ENCODE assay signal across 10 cellular contexts in genomic region chr2:197813093-197813787, GRCh38. TPM values are rescaled to one million over a fixed set of nuclear protein-coding genes. Genes with fewer than 3 reads are reported as not detected.
DNase-seq lines count a peak whose midpoint lies in the region; ATAC-seq and TF ChIP-seq lines count a peak whose summit lies in the region.
"Had no signal": no experiment of that assay in that cellular context is flagged by ENCODE, and none has a peak within 500 bp of the region (broad histone marks: within the 10 kb centered on the region; RNA-seq: fewer than 3 reads in every experiment).

No MANE protein-coding gene starts in this region.

- 45% methylated on average over 3 of the region's 3 CpGs for WGBS in hepatocyte (ENCODE audit: low lambda C conversion rate, missing lambda C conversion rate)

- H3K4me3 ChIP-seq in hepatocyte (no peak overlapping the region), vagina (no peak overlapping the region)
- H3K4me3 ChIP-seq: BLaER1 treated with 17β-estradiol and CSF1 and Interleukin-3, amounts not matched to agents 10 nM and 100 nM had no signal

- H3K9me2 ChIP-seq in hepatocyte (replicated peaks; ENCODE audit: insufficient read depth) = no peaks in the 10 kb centered on the region

- peak; percentile 58 for ATAC-seq in HG03280 (IDR thresholded peaks at IDR 0.05; ENCODE audit: unreplicated experiment)

- no peak overlapping the region for H3K27ac ChIP-seq in hepatocyte
- no peak overlapping the region for H3K27ac ChIP-seq in vagina
- H3K27ac ChIP-seq: BLaER1 treated with 17β-estradiol and CSF1 and Interleukin-3, amounts not matched to agents 10 nM and 100 nM had no signal

- intact Hi-C loops in vagina (cut with DNase I) = no loop called here

- TF ChIP-seq CTCF in hepatocyte (IDR thresholded peaks at IDR 0.05; ENCODE audit: poor library complexity) (peak; percentile 52), vagina (IDR thresholded peaks at IDR 0.05) (no peak)

- DNase-seq in NCI-H2171 treated with DMSO at 0.1 percent for 48 hours (lab: John Stamatoyannopoulos, UW) (peak; percentile 5), NCI-H2171 (lab: John Stamatoyannopoulos, UW) (no peak), SW480 (ENCODE audit: low spot score) (peak; percentile 17), hepatocyte (ENCODE audit: low spot score) (peak; percentile 37), cortex of kidney (lab: John Stamatoyannopoulos, UW) (no peak), vagina (ENCODE audit: extremely low spot score in 2 of 2) (no peak)
- no peak for DNase-seq in activated effector memory CD4-positive, alpha-beta T cell treated with anti-CD3 and anti-CD28 coated beads, Interleukin-2, amount 50 U/mL, for 16 hours
- DNase-seq: activated B cell treated with CpG ODN at 0.5 μM for 24 hours had no signal

- H3K9me3 ChIP-seq in hepatocyte (ENCODE audit: low read depth) = no peaks in the 10 kb centered on the region
- H3K9me3 ChIP-seq in vagina = no peaks in the 10 kb centered on the region
- H3K9me3 ChIP-seq: BLaER1 treated with 17β-estradiol and CSF1 and Interleukin-3, amounts not matched to agents 10 nM and 100 nM had no signal

- H4K20me1 ChIP-seq in hepatocyte (ENCODE audit: insufficient read depth, poor library complexity, severe bottlenecking) = no peaks in the 10 kb centered on the region
- H4K20me1 ChIP-seq: BLaER1 treated with 17β-estradiol and CSF1 and Interleukin-3, amounts not matched to agents 10 nM and 100 nM had no signal

- peaks cover 4% of the 10 kb centered on the region for H3K27me3 ChIP-seq in hepatocyte
- H3K27me3 ChIP-seq in vagina = no peaks in the 10 kb centered on the region
- H3K27me3 ChIP-seq: BLaER1 treated with 17β-estradiol and CSF1 and Interleukin-3, amounts not matched to agents 10 nM and 100 nM had no signal

- H3K4me1 ChIP-seq in hepatocyte (ENCODE audit: insufficient read depth) = no peaks in the 10 kb centered on the region
- no peaks in the 10 kb centered on the region for H3K4me1 ChIP-seq in vagina
- H3K4me1 ChIP-seq: BLaER1 treated with 17β-estradiol and CSF1 and Interleukin-3, amounts not matched to agents 10 nM and 100 nM had no signal

- H3K79me2 ChIP-seq in hepatocyte = no peaks in the 10 kb centered on the region

- no peak for TF ChIP-seq POLR2A in vagina (IDR thresholded peaks at IDR 0.05)

- H3K4me2 ChIP-seq in hepatocyte = no peak overlapping the region
- H3K4me2 ChIP-seq: BLaER1 treated with 17β-estradiol and CSF1 and Interleukin-3, amounts not matched to agents 10 nM and 100 nM had no signal

- H3K36me3 ChIP-seq in hepatocyte (replicated peaks; ENCODE audit: insufficient read depth, low read depth) (no peaks in the 10 kb centered on the region), vagina (no peaks in the 10 kb centered on the region)
- H3K36me3 ChIP-seq: BLaER1 treated with 17β-estradiol and CSF1 and Interleukin-3, amounts not matched to agents 10 nM and 100 nM had no signal

- no peak overlapping the region for H2AFZ ChIP-seq in hepatocyte

RNA-seq across cellular contexts. Expression of gene PLCL1, which starts 8.8 kb away (rescaled TPM):
- total RNA-seq in hepatocyte = 2.2 and 2.4 TPM in 2 replicates
- polyA plus RNA-seq in hepatocyte = 0.37 and 0.43 TPM in 2 replicates
- 6.6 TPM for total RNA-seq in vagina

RNA-seq across cellular contexts. Expression of gene BOLL, which starts 28.1 kb away (rescaled TPM):
- total RNA-seq in hepatocyte (not detected in 2 replicates), vagina (not detected)
- polyA plus RNA-seq in hepatocyte = not detected in 2 replicates
- total RNA-seq: activated B cell treated with CpG ODN at 0.5 μM for 24 hours had no signal

Comparison
In these comparisons a context has a peak if more than half of its experiments do, and no peak if none do; other contexts are left out.
1. DNase-seq: peak in NCI-H2171 treated with DMSO at 0.1 percent for 48 hours (single experiment), SW480 (single experiment) and hepatocyte (single experiment); none in NCI-H2171 (single experiment), activated effector memory CD4-positive, alpha-beta T cell treated with anti-CD3 and anti-CD28 coated beads, Interleukin-2, amount 50 U/mL, for 16 hours (single experiment), cortex of kidney (single experiment) and vagina (0 of 2).